In genomic region chr5:148817606-148818005, GRCh38 we compare ENCODE assay signal across 21 cellular contexts.
DNase-seq lines count a peak whose midpoint lies in the region; FAIRE-seq and TF ChIP-seq lines count a peak whose summit lies in the region.
"Had no signal": no experiment of that assay in that cellular context is flagged by ENCODE, and none has a peak within 500 bp of the region (broad histone marks: within the 10 kb centered on the region; RNA-seq: fewer than 3 reads in every experiment).

No MANE protein-coding gene starts in this region.

- peak overlapping the region; percentile 34; the same call in 1 of the 2 replicates for H3K27ac ChIP-seq in C4-2B
- peak overlapping the region; percentile 38 for H3K27ac ChIP-seq in HL-60 (replicated peaks)
- peak overlapping the region; percentile 92; the same call in 1 of the 2 replicates for H3K27ac ChIP-seq in VCaP
- H3K27ac ChIP-seq in neutrophil: peak overlapping the region; percentile 57
- H3K27ac ChIP-seq: SK-N-MC had no signal

- H3K4me3 ChIP-seq in HL-60 (replicated peaks; ENCODE audit: insufficient read depth, low read length) (no peak overlapping the region), neutrophil (ENCODE audit: low read depth in 1 of 2, low read length in 1 of 2) (no peak overlapping the region)
- H3K4me3 ChIP-seq: MG63, SK-N-MC had no signal

- H3K27me3 ChIP-seq in HL-60 (ENCODE audit: insufficient read depth, poor library complexity, severe bottlenecking): no peaks in the 10 kb centered on the region
- H3K27me3 ChIP-seq in neutrophil: no peaks in the 10 kb centered on the region
- H3K27me3 ChIP-seq: MG63 had no signal

- DNase-seq in HL-60 (ENCODE audit: low read depth in 1 of 2, low spot score in 1 of 2): peak in 1 of 2 experiments; percentile 38
- no peak for DNase-seq in NCI-H146 treated with DMSO at 0.1 percent for 48 hours (lab: John Stamatoyannopoulos, UW; ENCODE audit: unreplicated experiment)
- no peak for DNase-seq in epidermal melanocyte (ENCODE audit: insufficient read length, low spot score)
- no peak for DNase-seq in urothelium cell line (ENCODE audit: low spot score)
- DNase-seq in activated naive CD4-positive, alpha-beta T cell (lab: John Stamatoyannopoulos, UW): no peak
- DNase-seq: C1 segment of cervical spinal cord, GF-D8, H7, MG63, NCI-H1105, NCI-H146, NCI-H2029 treated with DMSO at 0.1 percent for 48 hours, NCI-H524 treated with DMSO at 0.1 percent for 48 hours, NCI-H82, PC-3, RPMI8226, SHP77 treated with DMSO at 0.1 percent for 48 hours had no signal

- no peak for TF ChIP-seq CTCF in C4-2B (conservative IDR thresholded peaks at IDR 0.05)
- TF ChIP-seq CTCF in HL-60 (IDR thresholded peaks at IDR 0.05; ENCODE audit: insufficient read depth, low read length): no peak
- TF ChIP-seq CTCF in VCaP (conservative IDR thresholded peaks at IDR 0.05): no peak
- TF ChIP-seq CTCF in neutrophil (IDR thresholded peaks at IDR 0.05): no peak

- no peaks in the 10 kb centered on the region for H3K9me3 ChIP-seq in neutrophil
- H3K9me3 ChIP-seq: MG63 had no signal

- no peak for FAIRE-seq in urothelium cell line (lab: Jason Lieb, UNC)

- peaks cover 78% of the 10 kb centered on the region in 2 experiments for H3K4me1 ChIP-seq in neutrophil (ENCODE audit: control insufficient read depth in 1 of 2, insufficient read depth in 1 of 2, low read depth in 1 of 2, low read length in 1 of 2)

- H3K36me3 ChIP-seq in neutrophil: no peaks in the 10 kb centered on the region
- H3K36me3 ChIP-seq: MG63 had no signal

Comparison
In these comparisons a context has a peak if more than half of its experiments do, and no peak if none do; other contexts are left out.
1. H3K27ac ChIP-seq: peak in every context shown above with its lines; median percentile 92 in VCaP; 57 in neutrophil; 38 in HL-60; 34 in C4-2B.